In genomic region chr9:109030426-109030825, GRCh38 we compare ENCODE assay signal across 26 cellular contexts.
"Had no signal": no experiment of that assay in that cellular context is flagged by ENCODE, and none has a peak within 500 bp of the region (broad histone marks: within the 10 kb centered on the region; RNA-seq: fewer than 3 reads in every experiment).

No MANE protein-coding gene starts in this region.

- DNase-seq: hypothalamus; immature natural killer cell; kidney; left ventricle myocardium inferior; mesendoderm; naive B cell; natural killer cell; ovary; stimulated activated CD4-positive, alpha-beta T cell treated with anti-CD3 and anti-CD28 coated beads, Interleukin-12 subunit alpha, Interleukin-12 subunit beta, amount 100 ng/mL, for 4 hours; stimulated activated CD4-positive, alpha-beta T cell treated with anti-CD3 and anti-CD28 coated beads, Interleukin-15, amount 100 ng/mL, for 24 hours; stimulated activated CD4-positive, alpha-beta T cell treated with anti-CD3 and anti-CD28 coated beads, Interleukin-2, amount 100 ng/mL, for 24 hours; stimulated activated CD4-positive, alpha-beta T cell treated with anti-CD3 and anti-CD28 coated beads, Interleukin-4, amount 100 ng/mL, for 1 hour; stimulated activated naive CD4-positive, alpha-beta T cell; upper lobe of left lung had no signal

- H3K36me3 ChIP-seq: ovary had no signal

- H3K27ac Mint-ChIP-seq: immature natural killer cell; mesothelial cell of epicardium; natural killer cell; progenitor cell of endocrine pancreas; stimulated activated naive CD8-positive, alpha-beta T cell treated with anti-CD3 and anti-CD28 coated beads, Interleukin-15, Interleukin-2, amounts not matched to agents 100 ng/mL and 50 ng/mL, for 24 hours had no signal

- ATAC-seq: natural killer cell, sciatic nerve had no signal

- FAIRE-seq: islet of Langerhans, kidney had no signal

- H3K9me3 Mint-ChIP-seq: immature natural killer cell; mesothelial cell of epicardium; naive B cell; natural killer cell; stimulated activated naive CD8-positive, alpha-beta T cell treated with anti-CD3 and anti-CD28 coated beads, Interleukin-15, Interleukin-2, amounts not matched to agents 100 ng/mL and 50 ng/mL, for 24 hours had no signal

- H3K4me3 Mint-ChIP-seq: immature natural killer cell; mesothelial cell of epicardium; naive B cell; natural killer cell; stimulated activated naive CD8-positive, alpha-beta T cell treated with anti-CD3 and anti-CD28 coated beads, Interleukin-15, Interleukin-2, amounts not matched to agents 100 ng/mL and 50 ng/mL, for 24 hours had no signal

- H3K4me1 ChIP-seq: suprapubic skin had no signal

- H3K36me3 Mint-ChIP-seq: natural killer cell had no signal

- H3K27me3 Mint-ChIP-seq: naive B cell; progenitor cell of endocrine pancreas; stimulated activated naive CD8-positive, alpha-beta T cell treated with anti-CD3 and anti-CD28 coated beads, Interleukin-15, Interleukin-2, amounts not matched to agents 100 ng/mL and 50 ng/mL, for 24 hours had no signal

- H3K27me3 ChIP-seq: ovary, right atrium auricular region, suprapubic skin, tibial nerve, upper lobe of left lung, vagina had no signal

- H3K4me3 ChIP-seq: left ventricle myocardium inferior, lung, ovary, right atrium auricular region, skin epidermis, suprapubic skin, thoracic aorta, tibial nerve, upper lobe of left lung, vagina had no signal

- H3K9me3 ChIP-seq: left ventricle myocardium inferior, ovary, right atrium auricular region, suprapubic skin, thoracic aorta, tibial nerve, upper lobe of left lung, vagina had no signal

- H3K27ac ChIP-seq: left ventricle myocardium inferior, ovary, right atrium auricular region, skin epidermis, suprapubic skin, thoracic aorta, tibial nerve, upper lobe of left lung, vagina had no signal
